ENCODE assay signal across 1 cellular context in the genomic region with DNA sequence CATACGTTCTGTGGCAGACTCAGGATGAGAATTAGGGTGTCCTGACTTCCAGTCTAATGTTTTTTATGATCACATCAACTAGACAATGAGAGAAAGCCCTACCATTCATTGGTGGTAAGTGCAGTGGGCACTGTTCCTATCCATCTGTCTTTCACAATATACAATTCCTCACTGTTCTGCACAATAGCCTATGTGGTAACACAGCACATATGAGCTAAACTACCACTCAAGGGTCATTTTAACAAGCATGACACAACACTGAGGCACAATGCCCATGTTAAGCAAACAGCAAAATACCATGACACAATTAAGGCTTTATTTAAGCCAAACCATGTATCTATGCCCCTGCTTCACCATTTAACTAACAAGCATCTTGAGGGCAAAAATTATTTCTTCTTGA.
TF ChIP-seq lines count a peak whose summit lies in the region.

No MANE protein-coding gene starts in this region.

TF ChIP-seq in GM12878, 131 proteins besides CTCF, POLR2A, EP300 and RAD21 (continued from another document):
- TF ChIP-seq, protein P1, sequence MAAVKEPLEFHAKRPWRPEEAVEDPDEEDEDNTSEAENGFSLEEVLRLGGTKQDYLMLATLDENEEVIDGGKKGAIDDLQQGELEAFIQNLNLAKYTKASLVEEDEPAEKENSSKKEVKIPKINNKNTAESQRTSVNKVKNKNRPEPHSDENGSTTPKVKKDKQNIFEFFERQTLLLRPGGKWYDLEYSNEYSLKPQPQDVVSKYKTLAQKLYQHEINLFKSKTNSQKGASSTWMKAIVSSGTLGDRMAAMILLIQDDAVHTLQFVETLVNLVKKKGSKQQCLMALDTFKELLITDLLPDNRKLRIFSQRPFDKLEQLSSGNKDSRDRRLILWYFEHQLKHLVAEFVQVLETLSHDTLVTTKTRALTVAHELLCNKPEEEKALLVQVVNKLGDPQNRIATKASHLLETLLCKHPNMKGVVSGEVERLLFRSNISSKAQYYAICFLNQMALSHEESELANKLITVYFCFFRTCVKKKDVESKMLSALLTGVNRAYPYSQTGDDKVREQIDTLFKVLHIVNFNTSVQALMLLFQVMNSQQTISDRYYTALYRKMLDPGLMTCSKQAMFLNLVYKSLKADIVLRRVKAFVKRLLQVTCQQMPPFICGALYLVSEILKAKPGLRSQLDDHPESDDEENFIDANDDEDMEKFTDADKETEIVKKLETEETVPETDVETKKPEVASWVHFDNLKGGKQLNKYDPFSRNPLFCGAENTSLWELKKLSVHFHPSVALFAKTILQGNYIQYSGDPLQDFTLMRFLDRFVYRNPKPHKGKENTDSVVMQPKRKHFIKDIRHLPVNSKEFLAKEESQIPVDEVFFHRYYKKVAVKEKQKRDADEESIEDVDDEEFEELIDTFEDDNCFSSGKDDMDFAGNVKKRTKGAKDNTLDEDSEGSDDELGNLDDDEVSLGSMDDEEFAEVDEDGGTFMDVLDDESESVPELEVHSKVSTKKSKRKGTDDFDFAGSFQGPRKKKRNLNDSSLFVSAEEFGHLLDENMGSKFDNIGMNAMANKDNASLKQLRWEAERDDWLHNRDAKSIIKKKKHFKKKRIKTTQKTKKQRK (IDR thresholded peaks at IDR 0.05; ENCODE audit: low read depth, low read length): no peak
- TF ChIP-seq BACH1 (IDR thresholded peaks at IDR 0.05; ENCODE audit: borderline replicate concordance) (no peak), HDAC2 (IDR thresholded peaks at IDR 0.05) (no peak), YY1 (IDR thresholded peaks at IDR 0.05; ENCODE audit: low read depth, low read length) (no peak), FOS (IDR thresholded peaks at IDR 0.05; ENCODE audit: borderline replicate concordance, extremely low read depth, insufficient read length) (no peak), TCF3 (IDR thresholded peaks at IDR 0.05; ENCODE audit: borderline replicate concordance, insufficient read depth, low read depth, low read length) (no peak), ZSCAN29 (IDR thresholded peaks at IDR 0.05) (no peak)
- TF ChIP-seq, protein P2, sequence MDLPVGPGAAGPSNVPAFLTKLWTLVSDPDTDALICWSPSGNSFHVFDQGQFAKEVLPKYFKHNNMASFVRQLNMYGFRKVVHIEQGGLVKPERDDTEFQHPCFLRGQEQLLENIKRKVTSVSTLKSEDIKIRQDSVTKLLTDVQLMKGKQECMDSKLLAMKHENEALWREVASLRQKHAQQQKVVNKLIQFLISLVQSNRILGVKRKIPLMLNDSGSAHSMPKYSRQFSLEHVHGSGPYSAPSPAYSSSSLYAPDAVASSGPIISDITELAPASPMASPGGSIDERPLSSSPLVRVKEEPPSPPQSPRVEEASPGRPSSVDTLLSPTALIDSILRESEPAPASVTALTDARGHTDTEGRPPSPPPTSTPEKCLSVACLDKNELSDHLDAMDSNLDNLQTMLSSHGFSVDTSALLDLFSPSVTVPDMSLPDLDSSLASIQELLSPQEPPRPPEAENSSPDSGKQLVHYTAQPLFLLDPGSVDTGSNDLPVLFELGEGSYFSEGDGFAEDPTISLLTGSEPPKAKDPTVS (IDR thresholded peaks at IDR 0.05; ENCODE audit: low read depth, low read length): no peak
- TF ChIP-seq, protein P3, sequence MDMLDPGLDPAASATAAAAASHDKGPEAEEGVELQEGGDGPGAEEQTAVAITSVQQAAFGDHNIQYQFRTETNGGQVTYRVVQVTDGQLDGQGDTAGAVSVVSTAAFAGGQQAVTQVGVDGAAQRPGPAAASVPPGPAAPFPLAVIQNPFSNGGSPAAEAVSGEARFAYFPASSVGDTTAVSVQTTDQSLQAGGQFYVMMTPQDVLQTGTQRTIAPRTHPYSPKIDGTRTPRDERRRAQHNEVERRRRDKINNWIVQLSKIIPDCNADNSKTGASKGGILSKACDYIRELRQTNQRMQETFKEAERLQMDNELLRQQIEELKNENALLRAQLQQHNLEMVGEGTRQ (IDR thresholded peaks at IDR 0.05; ENCODE audit: borderline replicate concordance, low read depth, low read length): no peak
- TF ChIP-seq, protein P4, sequence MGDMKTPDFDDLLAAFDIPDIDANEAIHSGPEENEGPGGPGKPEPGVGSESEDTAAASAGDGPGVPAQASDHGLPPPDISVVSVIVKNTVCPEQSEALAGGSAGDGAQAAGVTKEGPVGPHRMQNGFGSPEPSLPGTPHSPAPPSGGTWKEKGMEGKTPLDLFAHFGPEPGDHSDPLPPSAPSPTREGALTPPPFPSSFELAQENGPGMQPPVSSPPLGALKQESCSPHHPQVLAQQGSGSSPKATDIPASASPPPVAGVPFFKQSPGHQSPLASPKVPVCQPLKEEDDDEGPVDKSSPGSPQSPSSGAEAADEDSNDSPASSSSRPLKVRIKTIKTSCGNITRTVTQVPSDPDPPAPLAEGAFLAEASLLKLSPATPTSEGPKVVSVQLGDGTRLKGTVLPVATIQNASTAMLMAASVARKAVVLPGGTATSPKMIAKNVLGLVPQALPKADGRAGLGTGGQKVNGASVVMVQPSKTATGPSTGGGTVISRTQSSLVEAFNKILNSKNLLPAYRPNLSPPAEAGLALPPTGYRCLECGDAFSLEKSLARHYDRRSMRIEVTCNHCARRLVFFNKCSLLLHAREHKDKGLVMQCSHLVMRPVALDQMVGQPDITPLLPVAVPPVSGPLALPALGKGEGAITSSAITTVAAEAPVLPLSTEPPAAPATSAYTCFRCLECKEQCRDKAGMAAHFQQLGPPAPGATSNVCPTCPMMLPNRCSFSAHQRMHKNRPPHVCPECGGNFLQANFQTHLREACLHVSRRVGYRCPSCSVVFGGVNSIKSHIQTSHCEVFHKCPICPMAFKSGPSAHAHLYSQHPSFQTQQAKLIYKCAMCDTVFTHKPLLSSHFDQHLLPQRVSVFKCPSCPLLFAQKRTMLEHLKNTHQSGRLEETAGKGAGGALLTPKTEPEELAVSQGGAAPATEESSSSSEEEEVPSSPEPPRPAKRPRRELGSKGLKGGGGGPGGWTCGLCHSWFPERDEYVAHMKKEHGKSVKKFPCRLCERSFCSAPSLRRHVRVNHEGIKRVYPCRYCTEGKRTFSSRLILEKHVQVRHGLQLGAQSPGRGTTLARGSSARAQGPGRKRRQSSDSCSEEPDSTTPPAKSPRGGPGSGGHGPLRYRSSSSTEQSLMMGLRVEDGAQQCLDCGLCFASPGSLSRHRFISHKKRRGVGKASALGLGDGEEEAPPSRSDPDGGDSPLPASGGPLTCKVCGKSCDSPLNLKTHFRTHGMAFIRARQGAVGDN (IDR thresholded peaks at IDR 0.05): no peak
